24 cellular contexts compared by ENCODE assay signal in the genomic region with DNA sequence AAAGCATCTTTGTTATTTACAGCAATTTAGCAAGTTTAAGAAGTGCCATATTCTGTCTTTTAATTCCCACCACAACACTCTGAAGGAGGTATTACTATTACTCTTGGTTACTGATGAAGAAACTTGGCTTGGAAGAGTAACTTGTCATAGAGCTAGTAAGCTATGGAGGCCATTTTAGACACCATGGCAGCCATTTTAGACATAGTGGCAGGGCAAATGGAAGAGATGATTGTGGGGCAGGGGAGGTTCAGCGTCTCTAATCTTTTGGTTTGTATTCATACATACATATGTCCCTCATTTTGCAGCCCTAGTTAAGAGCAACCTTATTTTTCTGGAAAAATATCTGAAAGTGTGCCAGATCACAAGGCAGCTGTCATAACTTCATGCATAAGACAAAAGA.
"Had no signal": no experiment of that assay in that cellular context is flagged by ENCODE, and none has a peak within 500 bp of the region (broad histone marks: within the 10 kb centered on the region; RNA-seq: fewer than 3 reads in every experiment).

No MANE protein-coding gene starts in this region.

- H3K36me3 ChIP-seq: SJSA1 had no signal

- H3K4me2 ChIP-seq: KMS-11 had no signal

- ATAC-seq: HepG2 had no signal

- H3K27ac ChIP-seq: KMS-11, SJSA1, SK-N-MC had no signal

- H3K27me3 ChIP-seq: SJSA1 had no signal

- FAIRE-seq: HepG2, RCC 7860 had no signal

- DNase-seq: IMR-90, Kasumi-1, MM.1S, NCI-H1105, NCI-H1417, NCI-H1436 treated with DMSO at 0.1 percent for 48 hours, NCI-H1694, NCI-H187 treated with DMSO at 0.1 percent for 48 hours, NCI-H2029 treated with DMSO at 0.1 percent for 48 hours, NCI-H2171, NCI-H226, NCI-H446, NCI-H510A, NCI-H524 treated with DMSO at 0.1 percent for 48 hours, NCI-H69, NCI-H774, Right ventricle myocardium superior, RPMI8226, SIG-M5 had no signal

- H3K4me3 ChIP-seq: SJSA1, SK-N-MC had no signal

- H3K9ac ChIP-seq: KMS-11 had no signal
